23 cellular contexts compared by ENCODE assay signal in the genomic region with DNA sequence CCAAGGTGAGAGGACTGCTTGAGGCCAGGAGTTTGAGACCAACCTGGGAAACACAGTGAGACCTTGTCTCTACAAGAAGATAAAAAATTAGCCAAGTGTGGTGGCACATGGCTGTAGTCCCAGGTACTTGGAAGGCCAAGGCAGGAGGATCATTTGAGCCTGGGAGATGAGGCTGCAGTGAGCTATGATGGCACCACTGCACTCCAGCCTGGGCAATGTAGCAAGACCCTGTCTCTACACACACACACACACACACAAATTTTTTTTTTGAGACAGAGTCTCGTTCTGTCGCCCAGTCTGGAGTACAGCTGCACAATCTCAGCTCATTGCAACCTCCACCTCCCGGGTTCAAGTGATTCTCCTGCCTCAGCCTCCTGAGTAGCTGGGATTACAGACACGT. TPM values are rescaled to one million over a fixed set of nuclear protein-coding genes. Genes with fewer than 3 reads are reported as not detected.
"Had no signal": no experiment of that assay in that cellular context is flagged by ENCODE, and none has a peak within 500 bp of the region (broad histone marks: within the 10 kb centered on the region; RNA-seq: fewer than 3 reads in every experiment).

No MANE protein-coding gene starts in this region.

RNA-seq across cellular contexts. Expression of gene ZNRF4, which starts 30.4 kb away (rescaled TPM):
- total RNA-seq: activated B cell treated with CpG ODN at 0.5 μM for 24 hours; activated CD4-positive, alpha-beta memory T cell treated with anti-CD3 and anti-CD28 coated beads for 36 hours; activated CD4-positive, alpha-beta T cell treated with anti-CD3 and anti-CD28 coated beads, Interleukin-2, amount 10 ng/mL, durations not matched to agents 24 days and 14 days; activated CD8-positive, alpha-beta memory T cell treated with anti-CD3 and anti-CD28 coated beads for 36 hours; activated CD8-positive, alpha-beta T cell treated with anti-CD3 and anti-CD28 coated beads for 36 hours; activated naive CD4-positive, alpha-beta T cell treated with anti-CD3 and anti-CD28 coated beads for 36 hours; activated naive CD4-positive, alpha-beta T cell treated with anti-CD3 and anti-CD28 coated beads, Interleukin-2, amount 50 U/mL, for 72 hours; activated naive CD8-positive, alpha-beta T cell treated with anti-CD3 and anti-CD28 coated beads for 36 hours; activated T-cell treated with anti-CD3 and anti-CD28 coated beads, Interleukin-2, amount 50 U/mL, for 4 hours; activated T-cell treated with anti-CD3 and anti-CD28 coated beads, Interleukin-2, amount 50 U/mL, for 72 hours; activated T-helper 1 cell treated with anti-CD3 and anti-CD28 coated beads, Interleukin-12 subunit alpha, Interleukin-12 subunit beta, Interleukin-2, Interleukin-4 antibody, amounts not matched to agents 30 ng/mL and 10 ng/mL and 1 ng/mL, durations not matched to agents 14 hours and 24 hours and 36 hours; activated T-helper 17 cell treated with anti-CD3 and anti-CD28 coated beads, Interleukin-2, amount 50 U/mL, for 72 hours; adrenal gland; aorta; astrocyte; body of pancreas; breast epithelium; cardiac septum; cerebellum; T-cell; T-helper 1 cell treated with Interleukin-12 subunit alpha and Interleukin-12 subunit beta and Interleukin-4 antibody, amounts not matched to agents 30 ng/mL and 1 ng/mL, for 36 hours; T-helper 17 cell; T-helper 2 cell treated with Interferon-gamma antibody and Interleukin-4, amounts not matched to agents 100 ng/mL and 5 ng/mL, for 36 hours had no signal
- polyA plus RNA-seq: adrenal gland, aorta had no signal
